In the genomic region with DNA sequence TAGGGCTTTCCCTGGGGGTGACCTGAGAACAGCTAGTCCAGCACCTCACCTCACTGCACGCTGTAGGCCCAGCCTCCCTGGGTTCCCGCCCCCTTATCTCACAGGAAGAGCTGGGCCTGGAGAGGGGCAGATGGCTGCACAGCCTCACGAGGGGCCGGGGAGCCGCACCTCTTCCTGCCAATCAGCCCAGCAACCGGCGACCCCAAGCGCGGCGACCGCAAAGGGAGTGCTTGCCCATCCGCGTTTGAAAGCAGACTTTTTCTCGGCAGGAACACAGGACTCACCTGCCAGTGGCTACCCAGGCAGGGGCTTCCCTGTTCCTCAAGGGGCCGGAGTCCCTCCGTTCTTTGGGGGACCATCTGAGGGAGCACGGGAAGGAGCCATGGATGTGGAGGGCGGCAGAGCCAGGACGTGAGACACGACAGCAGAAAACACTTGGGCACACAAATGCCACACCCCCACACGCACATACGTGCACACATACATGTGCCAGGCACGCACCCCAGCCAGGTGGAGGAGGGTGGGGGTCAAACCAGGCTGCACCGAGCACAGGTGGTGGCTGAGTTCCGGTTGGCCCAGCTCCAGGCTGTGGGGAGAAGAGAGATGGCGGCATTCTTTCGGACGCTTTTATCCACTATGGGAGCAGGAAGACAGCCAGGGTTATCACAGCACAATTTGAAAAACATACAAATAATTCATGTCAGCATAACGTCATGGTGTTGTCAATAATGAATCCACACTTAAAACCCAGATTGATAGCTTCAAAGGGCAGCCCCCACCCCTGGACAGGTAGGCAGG, we compare ENCODE assay signal across 9 cellular contexts. TPM values are rescaled to one million over a fixed set of nuclear protein-coding genes. Genes with fewer than 3 reads are reported as not detected.
DNase-seq lines count a peak whose midpoint lies in the region; ATAC-seq and TF ChIP-seq lines count a peak whose summit lies in the region.
"Had no signal": no experiment of that assay in that cellular context is flagged by ENCODE, and none has a peak within 500 bp of the region (broad histone marks: within the 10 kb centered on the region; RNA-seq: fewer than 3 reads in every experiment).

No MANE protein-coding gene starts in this region.

- TF ChIP-seq CTCF in OCI-LY7 (conservative IDR thresholded peaks at IDR 0.05; ENCODE audit: low read length), result no peak

- H3K36me3 ChIP-seq in OCI-LY7 (ENCODE audit: insufficient read depth, low read length), result no peaks in the 10 kb centered on the region

- H3K36me3 Mint-ChIP-seq in activated naive CD8-positive, alpha-beta T cell treated with anti-CD3 and anti-CD28 coated beads, Interleukin-2, amount 50 U/mL, for 24 hours (ENCODE audit: low read depth), result no peaks in the 10 kb centered on the region
- H3K36me3 Mint-ChIP-seq in stimulated activated naive CD8-positive, alpha-beta T cell treated with anti-CD3 and anti-CD28 coated beads, Interleukin-15, Interleukin-2, amounts not matched to agents 100 ng/mL and 50 ng/mL, for 24 hours (ENCODE audit: low read depth), result no peaks in the 10 kb centered on the region

- H3K4me2 ChIP-seq in OCI-LY7 (ENCODE audit: low read length), result peak overlapping the region; percentile 41; the same call in 1 of the 2 replicates

- peaks cover 59% of the 10 kb centered on the region for H3K4me1 Mint-ChIP-seq in activated naive CD8-positive, alpha-beta T cell treated with anti-CD3 and anti-CD28 coated beads, Interleukin-2, amount 50 U/mL, for 24 hours
- peaks cover 56% of the 10 kb centered on the region for H3K4me1 Mint-ChIP-seq in stimulated activated naive CD8-positive, alpha-beta T cell treated with anti-CD3 and anti-CD28 coated beads, Interleukin-15, Interleukin-2, amounts not matched to agents 100 ng/mL and 50 ng/mL, for 24 hours (ENCODE audit: low read depth)

- H3K9me2 ChIP-seq in OCI-LY7 (ENCODE audit: insufficient read depth, low read length), result no peaks in the 10 kb centered on the region

- H3K27me3 Mint-ChIP-seq in activated naive CD8-positive, alpha-beta T cell treated with anti-CD3 and anti-CD28 coated beads, Interleukin-2, amount 50 U/mL, for 24 hours, result no peaks in the 10 kb centered on the region
- no peaks in the 10 kb centered on the region for H3K27me3 Mint-ChIP-seq in stimulated activated naive CD8-positive, alpha-beta T cell treated with anti-CD3 and anti-CD28 coated beads, Interleukin-15, Interleukin-2, amounts not matched to agents 100 ng/mL and 50 ng/mL, for 24 hours

- CTCF ChIA-PET in OCI-LY7 (lab: Charles Lee; ENCODE audit: unreplicated experiment), result interaction anchor here (0.6 kb wide), 1 partner anchor 10 kb away, joined by 3 read pairs; no protein-coding TSS in a partner anchor

- H4K20me1 ChIP-seq in OCI-LY7 (ENCODE audit: insufficient read depth, low read length), result no peaks in the 10 kb centered on the region

- DNase-seq in NCI-H748 (lab: John Stamatoyannopoulos, UW; ENCODE audit: unreplicated experiment) (peak; percentile 31), NCI-H748 treated with DMSO at 0.1 percent for 48 hours (lab: John Stamatoyannopoulos, UW) (no peak), OCI-LY7 (ENCODE audit: low spot score) (peak; percentile 38), cerebellar cortex (ENCODE audit: low spot score) (no peak), dermis blood vessel endothelial cell (no peak)
- peak; percentile 57 for DNase-seq in activated naive CD8-positive, alpha-beta T cell treated with anti-CD3 and anti-CD28 coated beads, Interleukin-2, amount 50 U/mL, for 24 hours

- POLR2A ChIA-PET in OCI-LY7 (lab: Charles Lee), result interaction anchor here (0.7 kb wide), 1 partner anchor 11 kb away, joined by 3 read pairs; no protein-coding TSS in a partner anchor

- peak overlapping the region; percentile 70 for H3K27ac Mint-ChIP-seq in activated naive CD8-positive, alpha-beta T cell treated with anti-CD3 and anti-CD28 coated beads, Interleukin-2, amount 50 U/mL, for 24 hours
- peak overlapping the region; percentile 67 for H3K27ac Mint-ChIP-seq in stimulated activated naive CD8-positive, alpha-beta T cell treated with anti-CD3 and anti-CD28 coated beads, Interleukin-15, Interleukin-2, amounts not matched to agents 100 ng/mL and 50 ng/mL, for 24 hours

- no TSS peak for BruUV-seq in OCI-LY7 (replicated peaks; lab: Mats Ljungman, UMichigan)

- no peak for ATAC-seq in activated naive CD8-positive, alpha-beta T cell treated with anti-CD3 and anti-CD28 coated beads, Interleukin-2, amount 50 U/mL, for 24 hours
- no peak for ATAC-seq in HG02642 (IDR thresholded peaks at IDR 0.05; ENCODE audit: poor library complexity, unreplicated experiment)

- H3K9me3 ChIP-seq in OCI-LY7 (ENCODE audit: low read length), result no peaks in the 10 kb centered on the region

- no peaks in the 10 kb centered on the region for H3K79me2 ChIP-seq in OCI-LY7 (ENCODE audit: insufficient read depth, low read depth, low read length)

- intact Hi-C loops in OCI-LY7 (cut with micrococcal nuclease; ENCODE audit: unreplicated experiment), result no loop called here

- H3K4me1 ChIP-seq in OCI-LY7 (ENCODE audit: insufficient read depth, low read length, poor library complexity, severe bottlenecking), result peaks cover 41% of the 10 kb centered on the region

- no peak overlapping the region for H3K27ac ChIP-seq in OCI-LY7 (ENCODE audit: low read depth, low read length, poor library complexity, severe bottlenecking)
- H3K27ac ChIP-seq: HL-60 had no signal

- peak overlapping the region; percentile 63 for H3K4me3 Mint-ChIP-seq in activated naive CD8-positive, alpha-beta T cell treated with anti-CD3 and anti-CD28 coated beads, Interleukin-2, amount 50 U/mL, for 24 hours
- H3K4me3 Mint-ChIP-seq in stimulated activated naive CD8-positive, alpha-beta T cell treated with anti-CD3 and anti-CD28 coated beads, Interleukin-15, Interleukin-2, amounts not matched to agents 100 ng/mL and 50 ng/mL, for 24 hours, result peak overlapping the region; percentile 66

- H2AFZ ChIP-seq in OCI-LY7 (ENCODE audit: low read length), result no peak overlapping the region

- H3K4me3 ChIP-seq in OCI-LY7 (ENCODE audit: low read depth, low read length, poor library complexity, severe bottlenecking), result no peak overlapping the region

- no peaks in the 10 kb centered on the region for H3K9me3 Mint-ChIP-seq in activated naive CD8-positive, alpha-beta T cell treated with anti-CD3 and anti-CD28 coated beads, Interleukin-2, amount 50 U/mL, for 24 hours
- no peaks in the 10 kb centered on the region for H3K9me3 Mint-ChIP-seq in stimulated activated naive CD8-positive, alpha-beta T cell treated with anti-CD3 and anti-CD28 coated beads, Interleukin-15, Interleukin-2, amounts not matched to agents 100 ng/mL and 50 ng/mL, for 24 hours

RNA-seq across cellular contexts. Expression of gene TMEM250, which starts 11.3 kb away (rescaled TPM):
- total RNA-seq in OCI-LY7 (2014; rRNA removed; shearing (Covaris generic)), result 38.4 and 51.0 TPM in 2 replicates
- total RNA-seq in OCI-LY7 (2022) (50.5 and 53.8 TPM in 2 replicates), dermis blood vessel endothelial cell (59.7 and 73.7 TPM in 2 replicates)

RNA-seq across cellular contexts. Expression of gene NACC2, which starts 12.3 kb away (rescaled TPM):
- 0.21 and 0.38 TPM in 2 replicates for total RNA-seq in OCI-LY7 (2014; rRNA removed; shearing (Covaris generic))
- total RNA-seq in OCI-LY7 (2022) (0.63 and 0.72 TPM in 2 replicates), dermis blood vessel endothelial cell (21.6 and 26.5 TPM in 2 replicates)

Comparison
In these comparisons a context has a peak if more than half of its experiments do, and no peak if none do; other contexts are left out.
1. DNase-seq: peak in NCI-H748 (single experiment), OCI-LY7 (single experiment) and activated naive CD8-positive, alpha-beta T cell treated with anti-CD3 and anti-CD28 coated beads, Interleukin-2, amount 50 U/mL, for 24 hours (single experiment); none in NCI-H748 treated with DMSO at 0.1 percent for 48 hours (single experiment), cerebellar cortex (single experiment) and dermis blood vessel endothelial cell (single experiment).
2. RNA of gene NACC2, which starts 12.3 kb away (total RNA-seq): 21.6 to 26.5 TPM in dermis blood vessel endothelial cell; 0.21 to 0.72 TPM in OCI-LY7; every median in the first group is over 10 times any median in the second.